In the genomic region with DNA sequence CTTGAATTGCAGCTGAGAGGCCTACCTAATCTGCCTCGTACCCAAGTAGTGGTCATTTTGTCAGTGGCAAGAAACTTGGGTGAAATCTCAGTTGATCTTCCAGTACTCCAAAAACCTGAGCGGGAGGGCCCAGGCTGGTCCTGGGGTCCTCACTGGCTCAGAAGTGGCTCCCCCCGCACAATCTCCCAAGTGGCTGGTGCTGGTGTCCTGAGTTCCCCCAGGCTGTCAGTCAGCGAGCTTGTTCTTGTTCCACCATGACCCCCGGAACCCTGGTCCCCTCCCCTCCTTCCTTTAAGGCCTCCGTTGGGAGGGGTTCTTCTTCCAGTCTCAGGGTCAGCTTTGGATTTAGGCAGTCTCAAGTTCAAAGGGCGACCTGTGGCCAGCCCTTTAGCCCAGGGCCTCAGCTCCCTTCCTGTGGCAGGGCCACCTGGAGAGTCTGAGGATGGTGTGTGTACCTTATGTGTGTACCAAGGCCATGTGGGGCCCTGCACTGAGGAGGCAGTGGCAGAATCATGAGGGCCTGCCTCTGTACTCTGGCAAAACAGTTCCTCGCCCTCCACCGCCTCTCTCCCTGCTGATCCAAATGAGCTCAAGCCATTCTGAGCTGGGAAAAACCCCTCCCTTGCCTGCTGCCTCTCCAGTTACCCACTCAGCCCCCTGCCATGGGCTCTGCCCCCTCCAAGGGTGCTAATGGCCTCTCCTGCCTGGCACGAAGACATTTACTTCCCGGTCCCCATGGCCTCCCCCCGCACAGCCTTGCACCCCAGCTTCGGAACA, we compare ENCODE assay signal across 10 cellular contexts. TPM values are rescaled to one million over a fixed set of nuclear protein-coding genes. Genes with fewer than 3 reads are reported as not detected.
DNase-seq lines count a peak whose midpoint lies in the region; TF ChIP-seq lines count a peak whose summit lies in the region.
"Had no signal": no experiment of that assay in that cellular context is flagged by ENCODE, and none has a peak within 500 bp of the region (broad histone marks: within the 10 kb centered on the region; RNA-seq: fewer than 3 reads in every experiment).

No MANE protein-coding gene starts in this region.

- no peaks in the 10 kb centered on the region for H3K79me2 ChIP-seq in parathyroid adenoma

- H3K27ac Mint-ChIP-seq in HFFc6, result peak overlapping the region; percentile 83

- H3K9ac ChIP-seq in parathyroid adenoma, result no peak overlapping the region

- H3K9me3 Mint-ChIP-seq in HFFc6, result peaks cover 14% of the 10 kb centered on the region; the same call in 1 of the 2 replicates

- H3K4me2 ChIP-seq in parathyroid adenoma (ENCODE audit: low read length), result no peak overlapping the region

- H3K36me3 Mint-ChIP-seq in HFFc6 (ENCODE audit: low read depth), result peaks cover 22% of the 10 kb centered on the region

- peaks cover 2% of the 10 kb centered on the region for H3K36me3 ChIP-seq in parathyroid adenoma (ENCODE audit: control insufficient read depth, insufficient read depth, low read length)

- peak overlapping the region; percentile 48; the same call in 1 of the 2 replicates for H3K4me3 Mint-ChIP-seq in HFFc6

- DNase-seq in HFFc6 (no peak), astrocyte of the hippocampus (ENCODE audit: low read depth, low spot score) (peak; percentile 53), NCI-H2107 treated with DMSO at 0.1 percent for 48 hours (lab: John Stamatoyannopoulos, UW; ENCODE audit: unreplicated experiment) (no peak), T-helper 9 cell (no peak), NCI-H187 (lab: John Stamatoyannopoulos, UW) (no peak)
- DNase-seq: activated CD8-positive, alpha-beta memory T cell treated with anti-CD3 and anti-CD28 coated beads for 24 hours; hypothalamus; NCI-H187 treated with DMSO at 0.1 percent for 48 hours; stimulated activated CD4-positive, alpha-beta T cell treated with anti-CD3 and anti-CD28 coated beads, Interleukin-4, amount 100 ng/mL, for 1 hour had no signal

- peak overlapping the region; percentile 99 for H3K27ac ChIP-seq in parathyroid adenoma

- H3K4me3 ChIP-seq in parathyroid adenoma (ENCODE audit: low read depth, low read length), result no peak overlapping the region

- H2AFZ ChIP-seq in parathyroid adenoma, result no peak overlapping the region

- no peaks in the 10 kb centered on the region for H3K27me3 ChIP-seq in parathyroid adenoma (ENCODE audit: control insufficient read depth, insufficient read depth, low read length)

- TF ChIP-seq CTCF in HFFc6 (IDR thresholded peaks at IDR 0.05) (no peak), parathyroid adenoma (IDR thresholded peaks at IDR 0.05) (no peak)

- no peaks in the 10 kb centered on the region for H3K9me3 ChIP-seq in parathyroid adenoma (ENCODE audit: control insufficient read depth, low read length)

- peaks cover 74% of the 10 kb centered on the region for H3K4me1 Mint-ChIP-seq in HFFc6 (ENCODE audit: low read depth)

- peaks cover 33% of the 10 kb centered on the region for H3K4me1 ChIP-seq in parathyroid adenoma

- peaks cover 71% of the 10 kb centered on the region for H3K27me3 Mint-ChIP-seq in HFFc6 (ENCODE audit: insufficient read depth)

RNA-seq across cellular contexts. Expression of a gene that starts 4.5 kb away (rescaled TPM):
- total RNA-seq in HFFc6 (2021; fragmentation: NEBNext Ultra II Directional; extraction: Animal tissue kit (Norgen Biotek cat#: 25700)), result 100 to 1,000 TPM; 346 to 394 (median 358) TPM

RNA-seq across cellular contexts. Expression of a gene that starts 19.5 kb away (rescaled TPM):
- total RNA-seq in HFFc6 (2021; fragmentation: NEBNext Ultra II Directional; extraction: Animal tissue kit (Norgen Biotek cat#: 25700)), result 100 to 1,000 TPM; 339 to 353 (median 343) TPM

RNA-seq across cellular contexts. Expression of a gene that starts 31.3 kb away (rescaled TPM):
- 10 to 100 TPM in 4 of 6 experiments, 1 to 10 TPM in 2; 8.9 to 16.9 (median 10.4) TPM for total RNA-seq in HFFc6 (2021; fragmentation: NEBNext Ultra II Directional; extraction: Animal tissue kit (Norgen Biotek cat#: 25700))

RNA-seq across cellular contexts. Expression of a gene that starts 31.7 kb away (rescaled TPM):
- 1 to 10 TPM; 1.1 to 2.6 (median 1.3) TPM for total RNA-seq in HFFc6 (2021; fragmentation: NEBNext Ultra II Directional; extraction: Animal tissue kit (Norgen Biotek cat#: 25700))

RNA-seq across cellular contexts. Expression of a gene that starts 38.9 kb away (rescaled TPM):
- 100 to 1,000 TPM in 3 of 6 experiments, 10 to 100 TPM in 3; 83.8 to 105 (median 98.5) TPM for total RNA-seq in HFFc6 (2021; fragmentation: NEBNext Ultra II Directional; extraction: Animal tissue kit (Norgen Biotek cat#: 25700))
